ENCODE assay signal across 24 cellular contexts in genomic region chr1:25341746-25342145, GRCh38.
"Had no signal": no experiment of that assay in that cellular context is flagged by ENCODE, and none has a peak within 500 bp of the region (broad histone marks: within the 10 kb centered on the region; RNA-seq: fewer than 3 reads in every experiment).

No MANE protein-coding gene starts in this region.

- H3K27ac Mint-ChIP-seq: activated CD4-positive, alpha-beta T cell treated with anti-CD3 and anti-CD28 coated beads, Interleukin-2, amount 10 ng/mL, durations not matched to agents 7 days and 5 days; activated CD8-positive, alpha-beta T cell treated with anti-CD3 and anti-CD28 coated beads, Interleukin-2, amount 10 ng/mL, durations not matched to agents 7 days and 5 days; activated naive CD4-positive, alpha-beta T cell treated with anti-CD3 and anti-CD28 coated beads, Interleukin-2, amount 50 U/mL, for 72 hours; neural progenitor cell; stimulated activated naive B cell treated with anti-CD40 and anti-IgM and Interleukin-4, amounts not matched to agents 10 μg/mL and 1 μg/mL and 100 μg/mL, for 72 hours had no signal

- H3K9ac ChIP-seq: neural progenitor cell, SK-N-SH had no signal

- H3K27ac ChIP-seq: dorsolateral prefrontal cortex, gastrocnemius medialis, left lung, neural progenitor cell, pancreas, thoracic aorta, upper lobe of right lung had no signal

- H3K4me2 ChIP-seq: neural progenitor cell had no signal

- ATAC-seq: activated CD8-positive, alpha-beta T cell treated with anti-CD3 and anti-CD28 coated beads, Interleukin-2, amount 10 ng/mL, durations not matched to agents 7 days and 5 days; activated naive CD4-positive, alpha-beta T cell treated with anti-CD3 and anti-CD28 coated beads, Interleukin-2, amount 50 U/mL, for 72 hours; gastrocnemius medialis; left lung; pancreas; sciatic nerve; stimulated activated naive B cell treated with anti-CD40 and anti-IgM and Interleukin-4, amounts not matched to agents 10 μg/mL and 1 μg/mL and 100 μg/mL, for 72 hours; upper lobe of right lung had no signal

- H3K27me3 Mint-ChIP-seq: activated CD4-positive, alpha-beta T cell treated with anti-CD3 and anti-CD28 coated beads, Interleukin-2, amount 10 ng/mL, durations not matched to agents 7 days and 5 days; stimulated activated naive B cell treated with anti-CD40 and anti-IgM and Interleukin-4, amounts not matched to agents 10 μg/mL and 1 μg/mL and 100 μg/mL, for 72 hours had no signal

- H3K9me3 Mint-ChIP-seq: activated CD4-positive, alpha-beta T cell treated with anti-CD3 and anti-CD28 coated beads, Interleukin-2, amount 10 ng/mL, durations not matched to agents 7 days and 5 days; activated naive CD4-positive, alpha-beta T cell treated with anti-CD3 and anti-CD28 coated beads, Interleukin-2, amount 50 U/mL, for 72 hours; neural progenitor cell; stimulated activated naive B cell treated with anti-CD40 and anti-IgM and Interleukin-4, amounts not matched to agents 10 μg/mL and 1 μg/mL and 100 μg/mL, for 72 hours had no signal

- H3K4me3 Mint-ChIP-seq: activated CD4-positive, alpha-beta T cell treated with anti-CD3 and anti-CD28 coated beads, Interleukin-2, amount 10 ng/mL, durations not matched to agents 7 days and 5 days; activated CD8-positive, alpha-beta T cell treated with anti-CD3 and anti-CD28 coated beads, Interleukin-2, amount 10 ng/mL, durations not matched to agents 7 days and 5 days; neural progenitor cell; stimulated activated naive B cell treated with anti-CD40 and anti-IgM and Interleukin-4, amounts not matched to agents 10 μg/mL and 1 μg/mL and 100 μg/mL, for 72 hours had no signal

- H2AFZ ChIP-seq: neural progenitor cell had no signal

- H3K9me3 ChIP-seq: adrenal gland, gastrocnemius medialis, left lung, pancreas, SK-N-SH, thoracic aorta, upper lobe of right lung had no signal

- H3K4me3 ChIP-seq: adrenal gland, dorsolateral prefrontal cortex, gastrocnemius medialis, left lung, neural progenitor cell, pancreas, thoracic aorta, upper lobe of right lung had no signal

- H3K27me3 ChIP-seq: adrenal gland, dorsolateral prefrontal cortex, gastrocnemius medialis, left lung, neural progenitor cell, pancreas, upper lobe of right lung had no signal

- H3K36me3 ChIP-seq: neural progenitor cell had no signal

- FAIRE-seq: colon, kidney, pancreas had no signal

- DNase-seq: activated CD4-positive, alpha-beta T cell treated with anti-CD3 and anti-CD28 coated beads, Interleukin-2, amount 10 ng/mL, durations not matched to agents 7 days and 5 days; activated CD8-positive, alpha-beta memory T cell treated with anti-CD3 and anti-CD28 coated beads, Interleukin-2, amount 50 U/mL, for 4 hours; activated CD8-positive, alpha-beta T cell treated with anti-CD3 and anti-CD28 coated beads, Interleukin-2, amount 10 ng/mL, durations not matched to agents 7 days and 5 days; activated gamma-delta T cell treated with Interleukin-2 at 50 U/mL for 16 hours; activated T-cell treated with anti-CD3 and anti-CD28 coated beads, Interleukin-2, amount 50 U/mL, for 48 hours; dorsolateral prefrontal cortex; erythroblast; gastrocnemius medialis; head of caudate nucleus; kidney; left lung; mammary epithelial cell; pancreas; SK-N-SH; stimulated activated CD4-positive, alpha-beta T cell treated with anti-CD3 and anti-CD28 coated beads, Interleukin-4, amount 100 ng/mL, for 4 hours; stimulated activated naive B cell treated with anti-CD40 and anti-IgM and Interleukin-4, amounts not matched to agents 10 μg/mL and 1 μg/mL and 100 μg/mL, for 72 hours; T1000; upper lobe of right lung had no signal
